14 cellular contexts compared by ENCODE assay signal in the genomic region with DNA sequence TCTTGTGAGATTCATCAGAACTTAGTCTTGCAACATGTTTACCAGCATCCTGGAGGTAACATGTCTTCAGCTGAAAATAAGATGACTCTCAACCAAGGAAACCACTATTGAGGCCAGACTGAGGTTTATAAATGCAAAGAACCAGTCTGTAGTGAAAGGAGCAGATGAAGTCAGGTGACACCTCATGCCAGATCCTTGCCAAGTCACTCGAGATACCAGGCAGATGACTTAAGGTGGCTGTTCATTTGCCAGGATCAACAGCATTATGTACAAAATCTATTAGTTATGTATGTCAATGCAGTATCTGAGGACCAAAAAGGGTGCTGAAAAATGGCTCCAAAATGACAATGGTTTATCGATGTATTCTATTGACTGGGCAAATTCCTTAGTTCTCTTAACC.
A peak's percentile ranks its signal among the peaks of the same experiment; 100 is the strongest.
DNase-seq lines count a peak whose midpoint lies in the region; ATAC-seq and TF ChIP-seq lines count a peak whose summit lies in the region.
"Had no signal": no experiment of that assay in that cellular context is flagged by ENCODE, and none has a peak within 500 bp of the region (broad histone marks: within the 10 kb centered on the region; RNA-seq: fewer than 3 reads in every experiment).

No MANE protein-coding gene starts in this region.

- no peak for ATAC-seq in GM19351 (IDR thresholded peaks at IDR 0.05; ENCODE audit: unreplicated experiment)
- ATAC-seq: A549, GM12878 had no signal

- in situ Hi-C loops in SK-MEL-5 (cut with HindIII; ENCODE audit: low pct_unique_long_range_greater_than_20kb, low sequenced_read_pairs), result no loop called here

- H3K4me3 ChIP-seq in epithelial cell of esophagus (ENCODE audit: low read length), result no peak overlapping the region
- H3K4me3 ChIP-seq: A549, GM12878 had no signal

- DNase-seq in SK-MEL-5 (ENCODE audit: low read depth, low spot score) (peak; percentile 41), epithelial cell of esophagus (ENCODE audit: low read depth) (peak; percentile 10), mucosa of gallbladder (ENCODE audit: low spot score) (peak; percentile 68), UCSD-AML1 (lab: John Stamatoyannopoulos, UW; ENCODE audit: unreplicated experiment) (no peak), NCI-H2029 treated with DMSO at 0.1 percent for 48 hours (lab: John Stamatoyannopoulos, UW) (no peak), RPMI8226 (no peak)
- DNase-seq: BE2C; CD4-positive, alpha-beta memory T cell; DMS79; GOT3; H9 had no signal

- TF ChIP-seq CTCF in epithelial cell of esophagus (IDR thresholded peaks at IDR 0.05; ENCODE audit: insufficient read depth, low read depth, low read length, missing control alignments), result no peak

Comparison
In these comparisons a context has a peak if more than half of its experiments do, and no peak if none do; other contexts are left out.
1. DNase-seq: peak in SK-MEL-5 (single experiment), epithelial cell of esophagus (single experiment) and mucosa of gallbladder (single experiment); none in UCSD-AML1 (single experiment), NCI-H2029 treated with DMSO at 0.1 percent for 48 hours (single experiment) and RPMI8226 (single experiment).